ENCODE assay signal across 20 cellular contexts in the genomic region with DNA sequence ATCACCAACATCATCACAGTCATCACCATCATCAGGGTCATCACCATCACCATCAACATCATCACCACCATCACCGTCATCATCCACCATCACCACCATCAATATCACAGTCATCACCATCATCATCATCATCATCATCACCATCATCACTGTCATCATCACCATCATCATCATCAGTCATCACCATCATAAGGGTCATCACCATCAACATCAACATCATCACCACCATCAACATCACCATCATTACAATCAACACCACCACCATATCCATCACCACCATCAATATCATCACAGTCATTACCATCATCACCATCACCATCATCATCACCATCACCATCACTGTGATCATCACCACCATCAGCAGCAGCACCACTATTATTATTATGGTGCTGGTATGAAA.
A peak's percentile ranks its signal among the peaks of the same experiment; 100 is the strongest.
DNase-seq lines count a peak whose midpoint lies in the region; ATAC-seq, FAIRE-seq and TF ChIP-seq lines count a peak whose summit lies in the region.
"Had no signal": no experiment of that assay in that cellular context is flagged by ENCODE, and none has a peak within 500 bp of the region (broad histone marks: within the 10 kb centered on the region; RNA-seq: fewer than 3 reads in every experiment).

No MANE protein-coding gene starts in this region.

- H3K79me2 ChIP-seq in KMS-11 (ENCODE audit: insufficient read depth, low read depth): peaks cover 98% of the 10 kb centered on the region
- H3K79me2 ChIP-seq in GM12878 (ENCODE audit: control insufficient read depth, insufficient read depth, low read length): no peaks in the 10 kb centered on the region
- H3K79me2 ChIP-seq in osteoblast (ENCODE audit: insufficient read depth, low read length): peaks cover 9% of the 10 kb centered on the region

- no peak overlapping the region for H3K27ac ChIP-seq in HEK293 (ENCODE audit: extremely low read depth, low read depth, low read length)
- H3K27ac ChIP-seq in KMS-11: no peak overlapping the region; the same call in 1 of the 2 replicates
- H3K27ac ChIP-seq in GM12878 (ENCODE audit: control insufficient read depth, insufficient read depth): no peak overlapping the region
- no peak overlapping the region for H3K27ac ChIP-seq in osteoblast (ENCODE audit: low read depth, low read length)
- H3K27ac ChIP-seq in RWPE1: no peak overlapping the region
- H3K27ac ChIP-seq: GM23248 had no signal

- H4K20me1 ChIP-seq in KMS-11 (ENCODE audit: insufficient read depth): peaks cover 37% of the 10 kb centered on the region
- no peaks in the 10 kb centered on the region for H4K20me1 ChIP-seq in GM12878 (ENCODE audit: control insufficient read depth, insufficient read depth)
- H4K20me1 ChIP-seq in osteoblast (ENCODE audit: insufficient read depth, low read length): peaks cover 89% of the 10 kb centered on the region

- RAD21 ChIA-PET in GM12878 (lab: Charles Lee; ENCODE audit: unreplicated experiment): no interaction called here

- 53% methylated on average over 1 of the region's 1 CpG for WGBS in GM12878 (ENCODE audit: insufficient coverage, insufficient replicate concordance, low lambda C conversion rate, missing lambda C conversion rate)

- ATAC-seq in GM12878 (no peak), sciatic nerve (no peak)

- no peak for TF ChIP-seq EP300 in GM12878 (IDR thresholded peaks at IDR 0.05; ENCODE audit: borderline replicate concordance in 1 of 2, control insufficient read depth in 1 of 2, low read depth in 2 of 2, low read length in 2 of 2)

- no peak for TF ChIP-seq POLR2A in GM12878 (IDR thresholded peaks at IDR 0.05; ENCODE audit: low read depth, low read length)

- in situ Hi-C loops in GM12878 (cut with MboI): no loop called here

- intact Hi-C loops in GM12878 (cut with micrococcal nuclease; ENCODE audit: unreplicated experiment) (no loop called here), sciatic nerve (cut with DNase I) (no loop called here)

- H3K9me3 ChIP-seq in HEK293 (ENCODE audit: control insufficient read depth, insufficient read depth, low read depth, low read length) (no peaks in the 10 kb centered on the region), GM12878 (replicated peaks; ENCODE audit: control insufficient read depth, insufficient read depth, low read length) (no peaks in the 10 kb centered on the region), osteoblast (ENCODE audit: low read depth, low read length) (no peaks in the 10 kb centered on the region)

- FAIRE-seq in GM12878 (lab: Jason Lieb, UNC): peak; percentile 7
- FAIRE-seq: GM19239, H1 had no signal

- CTCF ChIA-PET in HEK293 (lab: Yijun Ruan, JAX): no interaction called here
- CTCF ChIA-PET in GM12878 (lab: Yijun Ruan, JAX): no interaction called here
- CTCF ChIA-PET in RWPE1 (lab: Yijun Ruan, JAX): no interaction called here

- H3K4me1 ChIP-seq in HEK293 (ENCODE audit: control insufficient read depth, insufficient read depth, low read length) (peaks cover 10% of the 10 kb centered on the region), KMS-11 (ENCODE audit: low read depth, poor library complexity, severe bottlenecking) (peaks cover 76% of the 10 kb centered on the region), GM12878 (ENCODE audit: control insufficient read depth, insufficient read depth, low read length) (no peaks in the 10 kb centered on the region; the same call in 1 of the 2 replicates), osteoblast (ENCODE audit: insufficient read depth, low read length) (peaks cover 12% of the 10 kb centered on the region)

- TF ChIP-seq CTCF in HEK293 (tag by site-specific recombination; IDR thresholded peaks at IDR 0.05) (no peak), KMS-11 (conservative IDR thresholded peaks at IDR 0.05; ENCODE audit: low read depth, low read length) (no peak), GM12878 (IDR thresholded peaks at IDR 0.05 in 2 of 3, conservative IDR thresholded peaks at IDR 0.05 in 1 of 3; ENCODE audit: control insufficient read depth in 2 of 3, extremely low read depth in 1 of 3, insufficient read depth in 1 of 3, low read depth in 3 of 3, low read length in 3 of 3) (no peak), osteoblast (IDR thresholded peaks at IDR 0.05; ENCODE audit: extremely low read depth, low read depth, low read length) (no peak), RWPE1 (conservative IDR thresholded peaks at IDR 0.05; ENCODE audit: low read depth) (no peak)

- no TSS peak for BruUV-seq in GM12878 (replicated peaks; lab: Mats Ljungman, UMichigan)

- H3K4me3 ChIP-seq in HEK293 (ENCODE audit: low read depth, low read length) (no peak overlapping the region), KMS-11 (IDR thresholded peaks at IDR 0.05; ENCODE audit: insufficient read depth, low read depth, low read length) (no peak overlapping the region), GM12878 (no peak overlapping the region), osteoblast (ENCODE audit: insufficient read depth, low read length) (no peak overlapping the region)
- H3K4me3 ChIP-seq: GM23248 had no signal

- DNase-seq in GM12878 (ENCODE audit: low read depth, low spot score) (no peak), osteoblast (ENCODE audit: insufficient read length, low spot score, missing footprints) (peak; percentile 5), RWPE1 (ENCODE audit: low spot score) (no peak), DMS79 treated with DMSO at 0.1 percent for 48 hours (lab: John Stamatoyannopoulos, UW) (no peak), sciatic nerve (ENCODE audit: low spot score) (no peak), activated gamma-delta T cell (lab: John Stamatoyannopoulos, UW) (no peak)
- DNase-seq: C1 segment of cervical spinal cord; Calu3; CD4-positive, alpha-beta memory T cell; COR-L47; DMS53; DND-41; GDM1; GM23248; H7; HCEC 1CT had no signal

- POLR2A ChIA-PET in HEK293 (lab: Yijun Ruan, JAX) (no interaction called here), GM12878 (lab: Charles Lee) (no interaction called here), RWPE1 (lab: Yijun Ruan, JAX; ENCODE audit: low non-redundant PET) (no interaction called here)

- no peak for TF ChIP-seq RAD21 in GM12878 (IDR thresholded peaks at IDR 0.05; ENCODE audit: insufficient read depth, low read depth, low read length)

- H2AFZ ChIP-seq in KMS-11 (ENCODE audit: low read depth) (no peak overlapping the region), GM12878 (ENCODE audit: control insufficient read depth, low read depth, low read length) (no peak overlapping the region), osteoblast (ENCODE audit: low read length) (no peak overlapping the region)
- H2AFZ ChIP-seq: GM23248 had no signal

- H3K9ac ChIP-seq in KMS-11: no peak overlapping the region
- H3K9ac ChIP-seq in GM12878 (ENCODE audit: control insufficient read depth, insufficient read depth, low read length): no peak overlapping the region
- H3K9ac ChIP-seq: GM23248 had no signal

- H3K27me3 ChIP-seq in KMS-11 (ENCODE audit: insufficient read depth, low read depth) (no peaks in the 10 kb centered on the region), GM12878 (replicated peaks in 1 of 2; ENCODE audit: control insufficient read depth in 2 of 2, insufficient read depth in 2 of 2, low read length in 1 of 2) (no peaks in the 10 kb centered on the region), osteoblast (ENCODE audit: insufficient read depth, low read length) (no peaks in the 10 kb centered on the region)

- H3K4me2 ChIP-seq in KMS-11 (peak overlapping the region; percentile 66), GM12878 (ENCODE audit: control insufficient read depth, insufficient read depth) (no peak overlapping the region), osteoblast (ENCODE audit: insufficient read depth, low read length) (no peak overlapping the region)

- SMC1A ChIA-PET in GM12878 (lab: Charles Lee; ENCODE audit: uncharacterized antibody, unreplicated experiment): no interaction called here

- no peaks in the 10 kb centered on the region for H3K36me3 ChIP-seq in HEK293 (ENCODE audit: control insufficient read depth in 2 of 2, insufficient read depth in 1 of 2, low read length in 2 of 2)
- peaks cover 9% of the 10 kb centered on the region; the same call in 1 of the 2 replicates for H3K36me3 ChIP-seq in KMS-11 (ENCODE audit: insufficient read depth)
- H3K36me3 ChIP-seq in GM12878 (ENCODE audit: control insufficient read depth in 2 of 2, insufficient read depth in 2 of 2, low read length in 1 of 2): no peaks in the 10 kb centered on the region
- peaks cover 3% of the 10 kb centered on the region for H3K36me3 ChIP-seq in osteoblast (ENCODE audit: insufficient read depth, low read length)

TF ChIP-seq in HEK293, 187 proteins besides CTCF, POLR2A, EP300 and RAD21 (continues in another document):
- TF ChIP-seq ZNF544 (tag by site-specific recombination; IDR thresholded peaks at IDR 0.05) (no peak), ZNF513 (tag by site-specific recombination; IDR thresholded peaks at IDR 0.05) (peak; percentile 92), ZNF10 (tag by site-specific recombination; IDR thresholded peaks at IDR 0.05) (no peak)

TF ChIP-seq in GM12878, 131 proteins besides CTCF, POLR2A, EP300 and RAD21:
- TF ChIP-seq SUZ12 (IDR thresholded peaks at IDR 0.05; ENCODE audit: unreplicated experiment) (no peak), PAX5 (IDR thresholded peaks at IDR 0.05; ENCODE audit: borderline replicate concordance, low read depth, low read length) (no peak), HDGF (IDR thresholded peaks at IDR 0.05) (no peak), GABPA (IDR thresholded peaks at IDR 0.05; ENCODE audit: low read depth) (no peak), CHD1 (IDR thresholded peaks at IDR 0.05; ENCODE audit: low read depth, low read length) (no peak)
- TF ChIP-seq, protein P1, sequence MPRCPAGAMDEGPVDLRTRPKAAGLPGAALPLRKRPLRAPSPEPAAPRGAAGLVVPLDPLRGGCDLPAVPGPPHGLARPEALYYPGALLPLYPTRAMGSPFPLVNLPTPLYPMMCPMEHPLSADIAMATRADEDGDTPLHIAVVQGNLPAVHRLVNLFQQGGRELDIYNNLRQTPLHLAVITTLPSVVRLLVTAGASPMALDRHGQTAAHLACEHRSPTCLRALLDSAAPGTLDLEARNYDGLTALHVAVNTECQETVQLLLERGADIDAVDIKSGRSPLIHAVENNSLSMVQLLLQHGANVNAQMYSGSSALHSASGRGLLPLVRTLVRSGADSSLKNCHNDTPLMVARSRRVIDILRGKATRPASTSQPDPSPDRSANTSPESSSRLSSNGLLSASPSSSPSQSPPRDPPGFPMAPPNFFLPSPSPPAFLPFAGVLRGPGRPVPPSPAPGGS (IDR thresholded peaks at IDR 0.05; ENCODE audit: borderline replicate concordance, insufficient read depth, low read depth, low read length, poor library complexity, severe bottlenecking): no peak
- TF ChIP-seq, protein P2, sequence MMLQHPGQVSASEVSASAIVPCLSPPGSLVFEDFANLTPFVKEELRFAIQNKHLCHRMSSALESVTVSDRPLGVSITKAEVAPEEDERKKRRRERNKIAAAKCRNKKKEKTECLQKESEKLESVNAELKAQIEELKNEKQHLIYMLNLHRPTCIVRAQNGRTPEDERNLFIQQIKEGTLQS (IDR thresholded peaks at IDR 0.05; ENCODE audit: borderline replicate concordance, extremely low read depth, low read depth, low read length): no peak

Comparison
In these comparisons a context has a peak if more than half of its experiments do, and no peak if none do; other contexts are left out.
1. Of the 9 proteins assayed by ChIP-seq in both HEK293 and GM12878: peak only in HEK293: ATF2; only in GM12878: none; in both: none; in neither: 8.